ENCODE assay signal across 1 cellular context in the genomic region with DNA sequence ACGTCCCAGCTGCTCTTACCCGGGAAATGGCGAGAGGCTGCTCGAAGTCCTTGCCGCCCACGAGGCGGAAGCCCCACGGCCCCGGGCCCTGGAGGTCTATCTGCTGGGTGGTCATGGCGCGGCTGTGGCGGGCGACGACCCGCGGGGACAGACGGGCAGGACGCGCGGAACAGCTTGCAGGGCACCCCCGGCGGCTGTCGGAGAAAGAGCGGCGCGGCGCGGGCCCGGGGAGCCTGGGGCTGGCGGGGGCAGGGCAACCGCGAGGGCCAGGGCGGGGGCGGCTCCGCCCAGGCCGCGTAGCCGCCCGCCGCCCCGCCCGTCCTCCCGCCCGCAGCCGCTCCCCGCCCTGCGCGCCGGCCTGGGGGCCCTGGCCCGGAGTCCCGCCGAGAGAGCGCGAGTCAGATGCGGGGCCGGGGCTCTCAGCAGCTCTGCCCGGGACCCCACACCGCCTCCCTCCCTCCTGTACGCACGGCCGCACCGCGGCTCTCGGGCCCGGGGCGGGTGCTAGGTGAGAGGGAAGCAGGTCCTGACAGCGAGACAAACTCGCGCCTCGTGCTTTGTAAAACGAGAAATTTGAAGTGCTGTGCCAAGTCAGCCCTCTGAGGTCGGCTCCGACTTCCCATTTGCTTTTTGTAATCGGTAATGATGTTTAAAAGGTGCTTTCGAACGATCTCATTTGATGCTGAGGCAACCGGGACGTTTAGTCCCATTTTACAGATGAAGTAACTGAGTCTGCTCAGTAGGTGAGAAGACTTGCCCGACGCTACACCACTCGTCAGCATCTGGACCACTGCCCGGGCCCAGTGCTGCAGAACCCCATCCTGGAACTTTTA.
TF ChIP-seq lines count a peak whose summit lies in the region.

A gene with protein sequence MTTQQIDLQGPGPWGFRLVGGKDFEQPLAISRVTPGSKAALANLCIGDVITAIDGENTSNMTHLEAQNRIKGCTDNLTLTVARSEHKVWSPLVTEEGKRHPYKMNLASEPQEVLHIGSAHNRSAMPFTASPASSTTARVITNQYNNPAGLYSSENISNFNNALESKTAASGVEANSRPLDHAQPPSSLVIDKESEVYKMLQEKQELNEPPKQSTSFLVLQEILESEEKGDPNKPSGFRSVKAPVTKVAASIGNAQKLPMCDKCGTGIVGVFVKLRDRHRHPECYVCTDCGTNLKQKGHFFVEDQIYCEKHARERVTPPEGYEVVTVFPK (minus strand): TSS at position 203 of the 833 bp plus-strand sequence. CDS start 88 bp downstream, at position 115.

TF ChIP-seq in K562, 482 proteins besides CTCF, POLR2A, EP300 and RAD21 (continued from another document and continues in another):
- TF ChIP-seq ZNF398 (CRISPR knock-in tag; IDR thresholded peaks at IDR 0.05): no peak
- TF ChIP-seq TFAM (CRISPR knock-in tag; conservative IDR thresholded peaks at IDR 0.05): no peak
- no peak for TF ChIP-seq ZNF583 (CRISPR knock-in tag; IDR thresholded peaks at IDR 0.05)
- no peak for TF ChIP-seq SMARCA4 (IDR thresholded peaks at IDR 0.05)
- TF ChIP-seq NEUROD1 (IDR thresholded peaks at IDR 0.05; ENCODE audit: borderline replicate concordance, low read depth, low read length, partially characterized antibody): no peak
- no peak for TF ChIP-seq SMARCE1 (IDR thresholded peaks at IDR 0.05)
- TF ChIP-seq ZNF717 (CRISPR knock-in tag; IDR thresholded peaks at IDR 0.05): no peak
- TF ChIP-seq LARP7 (IDR thresholded peaks at IDR 0.05): no peak
- TF ChIP-seq SRSF3 (IDR thresholded peaks at IDR 0.05; ENCODE audit: insufficient read depth, low read length): no peak
- no peak for TF ChIP-seq ZNF561 (CRISPR knock-in tag; conservative IDR thresholded peaks at IDR 0.05)
- no peak for TF ChIP-seq HDAC8 (tag; IDR thresholded peaks at IDR 0.05)
- no peak for TF ChIP-seq MEF2A (IDR thresholded peaks at IDR 0.05; ENCODE audit: control insufficient read depth, low read depth, low read length)
- no peak for TF ChIP-seq HNRNPK (IDR thresholded peaks at IDR 0.05; ENCODE audit: low read depth, low read length, poor library complexity, severe bottlenecking)
- no peak for TF ChIP-seq TSC22D4 (tag; IDR thresholded peaks at IDR 0.05)
- TF ChIP-seq ILK (tag; IDR thresholded peaks at IDR 0.05; ENCODE audit: borderline replicate concordance, low read depth): no peak
- TF ChIP-seq, protein P1, sequence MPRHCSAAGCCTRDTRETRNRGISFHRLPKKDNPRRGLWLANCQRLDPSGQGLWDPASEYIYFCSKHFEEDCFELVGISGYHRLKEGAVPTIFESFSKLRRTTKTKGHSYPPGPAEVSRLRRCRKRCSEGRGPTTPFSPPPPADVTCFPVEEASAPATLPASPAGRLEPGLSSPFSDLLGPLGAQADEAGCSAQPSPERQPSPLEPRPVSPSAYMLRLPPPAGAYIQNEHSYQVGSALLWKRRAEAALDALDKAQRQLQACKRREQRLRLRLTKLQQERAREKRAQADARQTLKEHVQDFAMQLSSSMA (CRISPR knock-in tag; IDR thresholded peaks at IDR 0.05): no peak
- no peak for TF ChIP-seq ZNF584 (CRISPR knock-in tag; IDR thresholded peaks at IDR 0.05; ENCODE audit: low read depth)
- TF ChIP-seq RNF2 (IDR thresholded peaks at IDR 0.05): no peak
- TF ChIP-seq, protein P2, sequence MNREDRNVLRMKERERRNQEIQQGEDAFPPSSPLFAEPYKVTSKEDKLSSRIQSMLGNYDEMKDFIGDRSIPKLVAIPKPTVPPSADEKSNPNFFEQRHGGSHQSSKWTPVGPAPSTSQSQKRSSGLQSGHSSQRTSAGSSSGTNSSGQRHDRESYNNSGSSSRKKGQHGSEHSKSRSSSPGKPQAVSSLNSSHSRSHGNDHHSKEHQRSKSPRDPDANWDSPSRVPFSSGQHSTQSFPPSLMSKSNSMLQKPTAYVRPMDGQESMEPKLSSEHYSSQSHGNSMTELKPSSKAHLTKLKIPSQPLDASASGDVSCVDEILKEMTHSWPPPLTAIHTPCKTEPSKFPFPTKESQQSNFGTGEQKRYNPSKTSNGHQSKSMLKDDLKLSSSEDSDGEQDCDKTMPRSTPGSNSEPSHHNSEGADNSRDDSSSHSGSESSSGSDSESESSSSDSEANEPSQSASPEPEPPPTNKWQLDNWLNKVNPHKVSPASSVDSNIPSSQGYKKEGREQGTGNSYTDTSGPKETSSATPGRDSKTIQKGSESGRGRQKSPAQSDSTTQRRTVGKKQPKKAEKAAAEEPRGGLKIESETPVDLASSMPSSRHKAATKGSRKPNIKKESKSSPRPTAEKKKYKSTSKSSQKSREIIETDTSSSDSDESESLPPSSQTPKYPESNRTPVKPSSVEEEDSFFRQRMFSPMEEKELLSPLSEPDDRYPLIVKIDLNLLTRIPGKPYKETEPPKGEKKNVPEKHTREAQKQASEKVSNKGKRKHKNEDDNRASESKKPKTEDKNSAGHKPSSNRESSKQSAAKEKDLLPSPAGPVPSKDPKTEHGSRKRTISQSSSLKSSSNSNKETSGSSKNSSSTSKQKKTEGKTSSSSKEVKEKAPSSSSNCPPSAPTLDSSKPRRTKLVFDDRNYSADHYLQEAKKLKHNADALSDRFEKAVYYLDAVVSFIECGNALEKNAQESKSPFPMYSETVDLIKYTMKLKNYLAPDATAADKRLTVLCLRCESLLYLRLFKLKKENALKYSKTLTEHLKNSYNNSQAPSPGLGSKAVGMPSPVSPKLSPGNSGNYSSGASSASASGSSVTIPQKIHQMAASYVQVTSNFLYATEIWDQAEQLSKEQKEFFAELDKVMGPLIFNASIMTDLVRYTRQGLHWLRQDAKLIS (CRISPR knock-in tag; IDR thresholded peaks at IDR 0.05): no peak
- TF ChIP-seq RFX1 (IDR thresholded peaks at IDR 0.05): no peak
- TF ChIP-seq SIN3A (IDR thresholded peaks at IDR 0.05; ENCODE audit: borderline replicate concordance in 2 of 2, control insufficient read depth in 1 of 2, low read depth in 2 of 2, low read length in 2 of 2): no peak; a peak in 1 of 4 replicates
- no peak for TF ChIP-seq BACH1 (tag; IDR thresholded peaks at IDR 0.05)
- TF ChIP-seq PHF8 (IDR thresholded peaks at IDR 0.05; ENCODE audit: borderline replicate concordance, low read length): peak; percentile 74
- no peak for TF ChIP-seq ZNF3 (CRISPR knock-in tag; IDR thresholded peaks at IDR 0.05)
- no peak for TF ChIP-seq ATF7 (IDR thresholded peaks at IDR 0.05)
- no peak for TF ChIP-seq MTA2 (IDR thresholded peaks at IDR 0.05; ENCODE audit: low read depth)
- TF ChIP-seq MAFG (tag; conservative IDR thresholded peaks at IDR 0.05): no peak
- TF ChIP-seq DLX4 (CRISPR knock-in tag; IDR thresholded peaks at IDR 0.05): no peak
- no peak for TF ChIP-seq SIX5 (IDR thresholded peaks at IDR 0.05; ENCODE audit: borderline replicate concordance in 1 of 2, insufficient read depth in 1 of 2, low read depth in 1 of 2, low read length in 2 of 2)
- no peak for TF ChIP-seq ZNF644 (tag; IDR thresholded peaks at IDR 0.05; ENCODE audit: low read depth)
- TF ChIP-seq SIRT6 (IDR thresholded peaks at IDR 0.05; ENCODE audit: low read depth, low read length): no peak
- no peak for TF ChIP-seq ZNF316 (IDR thresholded peaks at IDR 0.05)
- TF ChIP-seq ZNF134 (CRISPR knock-in tag; conservative IDR thresholded peaks at IDR 0.05): no peak
- TF ChIP-seq TCF3 (CRISPR knock-in tag; IDR thresholded peaks at IDR 0.05): no peak
- TF ChIP-seq, protein P3, sequence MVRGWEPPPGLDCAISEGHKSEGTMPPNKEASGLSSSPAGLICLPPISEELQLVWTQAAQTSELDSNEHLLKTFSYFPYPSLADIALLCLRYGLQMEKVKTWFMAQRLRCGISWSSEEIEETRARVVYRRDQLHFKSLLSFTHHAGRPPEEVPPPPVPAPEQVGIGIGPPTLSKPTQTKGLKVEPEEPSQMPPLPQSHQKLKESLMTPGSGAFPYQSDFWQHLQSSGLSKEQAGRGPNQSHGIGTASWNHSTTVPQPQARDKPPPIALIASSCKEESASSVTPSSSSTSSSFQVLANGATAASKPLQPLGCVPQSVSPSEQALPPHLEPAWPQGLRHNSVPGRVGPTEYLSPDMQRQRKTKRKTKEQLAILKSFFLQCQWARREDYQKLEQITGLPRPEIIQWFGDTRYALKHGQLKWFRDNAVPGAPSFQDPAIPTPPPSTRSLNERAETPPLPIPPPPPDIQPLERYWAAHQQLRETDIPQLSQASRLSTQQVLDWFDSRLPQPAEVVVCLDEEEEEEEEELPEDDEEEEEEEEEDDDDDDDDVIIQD (CRISPR knock-in tag; IDR thresholded peaks at IDR 0.05): no peak
- no peak for TF ChIP-seq C11orf30 (IDR thresholded peaks at IDR 0.05; ENCODE audit: low read depth)
- TF ChIP-seq ZNF384 (IDR thresholded peaks at IDR 0.05; ENCODE audit: low read depth, low read length): no peak
- TF ChIP-seq, protein P4, sequence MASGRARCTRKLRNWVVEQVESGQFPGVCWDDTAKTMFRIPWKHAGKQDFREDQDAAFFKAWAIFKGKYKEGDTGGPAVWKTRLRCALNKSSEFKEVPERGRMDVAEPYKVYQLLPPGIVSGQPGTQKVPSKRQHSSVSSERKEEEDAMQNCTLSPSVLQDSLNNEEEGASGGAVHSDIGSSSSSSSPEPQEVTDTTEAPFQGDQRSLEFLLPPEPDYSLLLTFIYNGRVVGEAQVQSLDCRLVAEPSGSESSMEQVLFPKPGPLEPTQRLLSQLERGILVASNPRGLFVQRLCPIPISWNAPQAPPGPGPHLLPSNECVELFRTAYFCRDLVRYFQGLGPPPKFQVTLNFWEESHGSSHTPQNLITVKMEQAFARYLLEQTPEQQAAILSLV (tag; IDR thresholded peaks at IDR 0.05): no peak
- TF ChIP-seq FOS (IDR thresholded peaks at IDR 0.05; ENCODE audit: extremely low read depth, insufficient read length): no peak
- TF ChIP-seq POLR2H (tag; IDR thresholded peaks at IDR 0.05; ENCODE audit: low read depth): no peak
- TF ChIP-seq ZNF76 (CRISPR knock-in tag; IDR thresholded peaks at IDR 0.05; ENCODE audit: borderline replicate concordance): no peak
- peak; percentile 93 for TF ChIP-seq RBM25 (IDR thresholded peaks at IDR 0.05; ENCODE audit: low read depth, low read length, severe bottlenecking)
- no peak for TF ChIP-seq ZNF511 (CRISPR knock-in tag; IDR thresholded peaks at IDR 0.05)
- TF ChIP-seq ZNF431 (CRISPR knock-in tag; IDR thresholded peaks at IDR 0.05): 0 out of 2 replicates have a peak, but pooled peaks have one; percentile 39
- TF ChIP-seq EZH2 (IDR thresholded peaks at IDR 0.05; ENCODE audit: borderline replicate concordance, low read depth, low read length): no peak
- no peak for TF ChIP-seq ZNF324 (CRISPR knock-in tag; IDR thresholded peaks at IDR 0.05)
- TF ChIP-seq THAP12 (CRISPR knock-in tag; IDR thresholded peaks at IDR 0.05): no peak
- TF ChIP-seq TAL1 (IDR thresholded peaks at IDR 0.05): no peak
- TF ChIP-seq MAZ (CRISPR knock-in tag; conservative IDR thresholded peaks at IDR 0.05 in 1 of 2, IDR thresholded peaks at IDR 0.05 in 1 of 2): peak; percentile 67 to 79
- TF ChIP-seq, protein P5, sequence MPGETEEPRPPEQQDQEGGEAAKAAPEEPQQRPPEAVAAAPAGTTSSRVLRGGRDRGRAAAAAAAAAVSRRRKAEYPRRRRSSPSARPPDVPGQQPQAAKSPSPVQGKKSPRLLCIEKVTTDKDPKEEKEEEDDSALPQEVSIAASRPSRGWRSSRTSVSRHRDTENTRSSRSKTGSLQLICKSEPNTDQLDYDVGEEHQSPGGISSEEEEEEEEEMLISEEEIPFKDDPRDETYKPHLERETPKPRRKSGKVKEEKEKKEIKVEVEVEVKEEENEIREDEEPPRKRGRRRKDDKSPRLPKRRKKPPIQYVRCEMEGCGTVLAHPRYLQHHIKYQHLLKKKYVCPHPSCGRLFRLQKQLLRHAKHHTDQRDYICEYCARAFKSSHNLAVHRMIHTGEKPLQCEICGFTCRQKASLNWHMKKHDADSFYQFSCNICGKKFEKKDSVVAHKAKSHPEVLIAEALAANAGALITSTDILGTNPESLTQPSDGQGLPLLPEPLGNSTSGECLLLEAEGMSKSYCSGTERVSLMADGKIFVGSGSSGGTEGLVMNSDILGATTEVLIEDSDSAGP (CRISPR knock-in tag; IDR thresholded peaks at IDR 0.05): no peak
- TF ChIP-seq MCM7 (IDR thresholded peaks at IDR 0.05): no peak
- no peak for TF ChIP-seq ZNF780A (CRISPR knock-in tag; IDR thresholded peaks at IDR 0.05)
- no peak for TF ChIP-seq TBL1XR1 (IDR thresholded peaks at IDR 0.05; ENCODE audit: low read length in 2 of 2)
- no peak for TF ChIP-seq CREB1 (IDR thresholded peaks at IDR 0.05)
- TF ChIP-seq CREB1 (CRISPR knock-in tag; IDR thresholded peaks at IDR 0.05): peak; percentile 43; the same call in 1 of the 2 replicates
- TF ChIP-seq FOXA1 (IDR thresholded peaks at IDR 0.05; ENCODE audit: borderline replicate concordance): no peak
